ENCODE assay signal across 6 cellular contexts in genomic region chr17:81831957-81832607, GRCh38. TPM values are rescaled to one million over a fixed set of nuclear protein-coding genes. Genes with fewer than 3 reads are reported as not detected.
DNase-seq lines count a peak whose midpoint lies in the region; ATAC-seq, FAIRE-seq and TF ChIP-seq lines count a peak whose summit lies in the region.

No MANE protein-coding gene starts in this region.

- intact Hi-C loops in activated CD4-positive, alpha-beta T cell treated with anti-CD3 and anti-CD28 coated beads, Interleukin-2, amount 10 ng/mL, durations not matched to agents 24 days and 14 days (cut with micrococcal nuclease) = loop anchor here (1.0 to 2.0 kb wide), 2 partner anchors 29 to 95 kb away; partner anchors contain the start of gene MAFG
- intact Hi-C loops in Right ventricle myocardium superior (cut with DNase I) = no loop called here

- no peak for TF ChIP-seq POLR2A in A549 (IDR thresholded peaks at IDR 0.05; ENCODE audit: low read length)

- peak overlapping the region; percentile 99 for H3K4me2 ChIP-seq in A549

- DNase-seq in A549 (ENCODE audit: low read depth in 1 of 2, low spot score in 1 of 2) = no peak
- DNase-seq in activated CD4-positive, alpha-beta T cell treated with anti-CD3 and anti-CD28 coated beads, Interleukin-2, amount 10 ng/mL, durations not matched to agents 24 days and 14 days = peak; percentile 82
- no peak for DNase-seq in Right ventricle myocardium superior
- DNase-seq in stimulated activated CD8-positive, alpha-beta memory T cell treated with anti-CD3 and anti-CD28 coated beads, Interleukin-15, amount 100 ng/mL, for 4 hours (ENCODE audit: low read depth in 2 of 2) = peak; percentile 30 to 31
- no peak for DNase-seq in cortex of kidney (lab: John Stamatoyannopoulos, UW)

- peak overlapping the region; percentile 93 to 99 for H3K27ac ChIP-seq in A549

- H3K36me3 Mint-ChIP-seq in activated CD4-positive, alpha-beta T cell treated with anti-CD3 and anti-CD28 coated beads, Interleukin-2, amount 10 ng/mL, durations not matched to agents 24 days and 14 days (ENCODE audit: low read depth) = peaks cover 4% of the 10 kb centered on the region

- CTCF ChIA-PET in A549 (lab: Yijun Ruan, JAX) = interaction anchor here (0.6 to 1.4 kb wide), 3 partner anchors 28 to 113 kb away, joined by 3 to 4 read pairs (median 3); no protein-coding TSS in a partner anchor

- peaks cover 21% of the 10 kb centered on the region; the same call in 2 of the 3 replicates for H3K4me1 ChIP-seq in A549

- no peak for TF ChIP-seq RAD21 in A549 (conservative IDR thresholded peaks at IDR 0.05 in 1 of 2, IDR thresholded peaks at IDR 0.05 in 1 of 2)

- TF ChIP-seq EP300 in A549 (IDR thresholded peaks at IDR 0.05) = no peak

- ATAC-seq in A549 = peak; percentile 4 to 14; a peak in 4 of 6 replicates
- peak; percentile 4 for ATAC-seq in HG03135 (IDR thresholded peaks at IDR 0.05; ENCODE audit: unreplicated experiment)
- ATAC-seq in Right ventricle myocardium superior (ENCODE audit: poor library complexity) = peak; percentile 20

- no peak for FAIRE-seq in A549 (lab: Jason Lieb, UNC)

- H3K9me3 ChIP-seq in A549 = no peaks in the 10 kb centered on the region

- no peak for TF ChIP-seq CTCF in A549 (IDR thresholded peaks at IDR 0.05)

- POLR2A ChIA-PET in A549 (lab: Yijun Ruan, JAX) = interaction anchor here (0.6 to 1.4 kb wide), 2 partner anchors 10 to 108 kb away, joined by 5 to 12 read pairs; no protein-coding TSS in a partner anchor

- H3K4me3 ChIP-seq in A549 = peak overlapping the region; percentile 94

- H3K27ac Mint-ChIP-seq in activated CD4-positive, alpha-beta T cell treated with anti-CD3 and anti-CD28 coated beads, Interleukin-2, amount 10 ng/mL, durations not matched to agents 24 days and 14 days = peak overlapping the region; percentile 94

- 76% methylated on average over 18 of the region's 18 CpGs for WGBS in A549 (ENCODE audit: missing lambda C conversion rate)

- H3K9me3 Mint-ChIP-seq in activated CD4-positive, alpha-beta T cell treated with anti-CD3 and anti-CD28 coated beads, Interleukin-2, amount 10 ng/mL, durations not matched to agents 24 days and 14 days = no peaks in the 10 kb centered on the region

- no peaks in the 10 kb centered on the region for H3K27me3 Mint-ChIP-seq in activated CD4-positive, alpha-beta T cell treated with anti-CD3 and anti-CD28 coated beads, Interleukin-2, amount 10 ng/mL, durations not matched to agents 24 days and 14 days

- peak overlapping the region; percentile 93 for H3K4me3 Mint-ChIP-seq in activated CD4-positive, alpha-beta T cell treated with anti-CD3 and anti-CD28 coated beads, Interleukin-2, amount 10 ng/mL, durations not matched to agents 24 days and 14 days

- H3K4me1 Mint-ChIP-seq in activated CD4-positive, alpha-beta T cell treated with anti-CD3 and anti-CD28 coated beads, Interleukin-2, amount 10 ng/mL, durations not matched to agents 24 days and 14 days = peaks cover 19% of the 10 kb centered on the region

TF ChIP-seq in A549, 52 proteins besides CTCF, POLR2A, EP300 and RAD21 (continues in another document):
- TF ChIP-seq GATA3 (IDR thresholded peaks at IDR 0.05; ENCODE audit: borderline replicate concordance) (no peak), JUN (IDR thresholded peaks at IDR 0.05) (no peak), SMC3 (IDR thresholded peaks at IDR 0.05) (no peak), SREBF2 (IDR thresholded peaks at IDR 0.05) (no peak), MYC (IDR thresholded peaks at IDR 0.05; ENCODE audit: borderline replicate concordance, low read length) (no peak), HEYL (CRISPR knock-in tag; IDR thresholded peaks at IDR 0.05) (no peak), HOXA7 (CRISPR knock-in tag; IDR thresholded peaks at IDR 0.05) (no peak), BHLHE40 (IDR thresholded peaks at IDR 0.05; ENCODE audit: low read depth, low read length) (no peak), TP53 (CRISPR knock-in tag; IDR thresholded peaks at IDR 0.05) (no peak), ZC3H11A (IDR thresholded peaks at IDR 0.05) (no peak)
- TF ChIP-seq, protein P1, sequence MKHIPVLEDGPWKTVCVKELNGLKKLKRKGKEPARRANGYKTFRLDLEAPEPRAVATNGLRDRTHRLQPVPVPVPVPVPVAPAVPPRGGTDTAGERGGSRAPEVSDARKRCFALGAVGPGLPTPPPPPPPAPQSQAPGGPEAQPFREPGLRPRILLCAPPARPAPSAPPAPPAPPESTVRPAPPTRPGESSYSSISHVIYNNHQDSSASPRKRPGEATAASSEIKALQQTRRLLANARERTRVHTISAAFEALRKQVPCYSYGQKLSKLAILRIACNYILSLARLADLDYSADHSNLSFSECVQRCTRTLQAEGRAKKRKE (CRISPR knock-in tag; IDR thresholded peaks at IDR 0.05; ENCODE audit: low read depth) = no peak
- TF ChIP-seq, protein P2, sequence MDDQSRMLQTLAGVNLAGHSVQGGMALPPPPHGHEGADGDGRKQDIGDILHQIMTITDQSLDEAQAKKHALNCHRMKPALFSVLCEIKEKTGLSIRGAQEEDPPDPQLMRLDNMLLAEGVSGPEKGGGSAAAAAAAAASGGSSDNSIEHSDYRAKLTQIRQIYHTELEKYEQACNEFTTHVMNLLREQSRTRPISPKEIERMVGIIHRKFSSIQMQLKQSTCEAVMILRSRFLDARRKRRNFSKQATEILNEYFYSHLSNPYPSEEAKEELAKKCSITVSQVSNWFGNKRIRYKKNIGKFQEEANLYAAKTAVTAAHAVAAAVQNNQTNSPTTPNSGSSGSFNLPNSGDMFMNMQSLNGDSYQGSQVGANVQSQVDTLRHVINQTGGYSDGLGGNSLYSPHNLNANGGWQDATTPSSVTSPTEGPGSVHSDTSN (IDR thresholded peaks at IDR 0.05) = no peak
- TF ChIP-seq, protein P3, sequence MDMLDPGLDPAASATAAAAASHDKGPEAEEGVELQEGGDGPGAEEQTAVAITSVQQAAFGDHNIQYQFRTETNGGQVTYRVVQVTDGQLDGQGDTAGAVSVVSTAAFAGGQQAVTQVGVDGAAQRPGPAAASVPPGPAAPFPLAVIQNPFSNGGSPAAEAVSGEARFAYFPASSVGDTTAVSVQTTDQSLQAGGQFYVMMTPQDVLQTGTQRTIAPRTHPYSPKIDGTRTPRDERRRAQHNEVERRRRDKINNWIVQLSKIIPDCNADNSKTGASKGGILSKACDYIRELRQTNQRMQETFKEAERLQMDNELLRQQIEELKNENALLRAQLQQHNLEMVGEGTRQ (IDR thresholded peaks at IDR 0.05) = no peak

RNA-seq across cellular contexts. Expression of gene MCRIP1, which starts 1.0 kb away (rescaled TPM):
- polyA plus RNA-seq in A549 (2011; rRNA removed) (30.9 and 32.0 TPM in 2 replicates), A549 (2017; fragmentation: RNase III; extraction: RNeasy Plus Mini Kit Qiagen cat#74134 plus additional on column Dnase treatment) (43.9 to 51.0 TPM (median 45.1 TPM) in 3 replicates)
- polyA plus RNA-seq in A549 (2012; cell fraction: cytosol; rRNA removed) = 87.2 and 126 TPM in 2 replicates
- 108 and 113 TPM in 2 replicates for polyA plus RNA-seq in A549 (2012; cell fraction: nucleus; rRNA removed)
- 8.6 and 12.1 TPM in 2 replicates for polyA minus RNA-seq in A549 (2011; rRNA and poly(A)+ RNA removed)
- 46.7 and 51.9 TPM in 2 replicates for total RNA-seq in activated CD4-positive, alpha-beta T cell treated with anti-CD3 and anti-CD28 coated beads, Interleukin-2, amount 10 ng/mL, durations not matched to agents 24 days and 14 days
- total RNA-seq in Right ventricle myocardium superior = 104 TPM

RNA-seq across cellular contexts. Expression of gene PPP1R27, which starts 2.8 kb away (rescaled TPM):
- polyA plus RNA-seq in A549 (2011; rRNA removed) (not detected in 2 replicates), A549 (2017; fragmentation: RNase III; extraction: RNeasy Plus Mini Kit Qiagen cat#74134 plus additional on column Dnase treatment) (0.09 TPM in 1 of 3 replicates, not detected in the others)
- polyA plus RNA-seq in A549 (2012; cell fraction: cytosol; rRNA removed) = 0.30 and 0.39 TPM in 2 replicates
- 0.43 and 0.86 TPM in 2 replicates for polyA plus RNA-seq in A549 (2012; cell fraction: nucleus; rRNA removed)
- polyA minus RNA-seq in A549 (2011; rRNA and poly(A)+ RNA removed) = not detected in 2 replicates
- total RNA-seq in activated CD4-positive, alpha-beta T cell treated with anti-CD3 and anti-CD28 coated beads, Interleukin-2, amount 10 ng/mL, durations not matched to agents 24 days and 14 days = not detected in 2 replicates
- not detected for total RNA-seq in Right ventricle myocardium superior

RNA-seq across cellular contexts. Expression of gene GCGR, which starts 28.1 kb away (rescaled TPM):
- polyA plus RNA-seq in A549 (2011; rRNA removed) (0.05 and 0.19 TPM in 2 replicates), A549 (2017; fragmentation: RNase III; extraction: RNeasy Plus Mini Kit Qiagen cat#74134 plus additional on column Dnase treatment) (0.37 to 0.46 TPM (median 0.45 TPM) in 3 replicates)
- 0.33 and 0.53 TPM in 2 replicates for polyA plus RNA-seq in A549 (2012; cell fraction: cytosol; rRNA removed)
- polyA plus RNA-seq in A549 (2012; cell fraction: nucleus; rRNA removed) = 3.8 and 5.6 TPM in 2 replicates
- not detected in 2 replicates for polyA minus RNA-seq in A549 (2011; rRNA and poly(A)+ RNA removed)
- total RNA-seq in activated CD4-positive, alpha-beta T cell treated with anti-CD3 and anti-CD28 coated beads, Interleukin-2, amount 10 ng/mL, durations not matched to agents 24 days and 14 days = not detected in 2 replicates
- total RNA-seq in Right ventricle myocardium superior = not detected

RNA-seq across cellular contexts. Expression of gene P4HB, which starts 28.3 kb away (rescaled TPM):
- polyA plus RNA-seq in A549 (2011; rRNA removed) (102 and 285 TPM in 2 replicates), A549 (2017; fragmentation: RNase III; extraction: RNeasy Plus Mini Kit Qiagen cat#74134 plus additional on column Dnase treatment) (606 to 622 TPM (median 607 TPM) in 3 replicates)
- 93.4 and 125 TPM in 2 replicates for polyA plus RNA-seq in A549 (2012; cell fraction: cytosol; rRNA removed)
- polyA plus RNA-seq in A549 (2012; cell fraction: nucleus; rRNA removed) = 245 and 308 TPM in 2 replicates
- polyA minus RNA-seq in A549 (2011; rRNA and poly(A)+ RNA removed) = 213 and 224 TPM in 2 replicates
- 458 and 507 TPM in 2 replicates for total RNA-seq in activated CD4-positive, alpha-beta T cell treated with anti-CD3 and anti-CD28 coated beads, Interleukin-2, amount 10 ng/mL, durations not matched to agents 24 days and 14 days
- 309 TPM for total RNA-seq in Right ventricle myocardium superior

RNA-seq across cellular contexts. Expression of gene ARHGDIA, which starts 39.1 kb away (rescaled TPM):
- polyA plus RNA-seq in A549 (2011; rRNA removed) = 44.3 and 64.0 TPM in 2 replicates
- polyA plus RNA-seq in A549 (2012; cell fraction: cytosol; rRNA removed) = 289 and 364 TPM in 2 replicates
- 444 and 691 TPM in 2 replicates for polyA plus RNA-seq in A549 (2012; cell fraction: nucleus; rRNA removed)
- polyA plus RNA-seq in A549 (2017; fragmentation: RNase III; extraction: RNeasy Plus Mini Kit Qiagen cat#74134 plus additional on column Dnase treatment) = 497 to 567 TPM (median 503 TPM) in 3 replicates
- 45.3 and 70.2 TPM in 2 replicates for polyA minus RNA-seq in A549 (2011; rRNA and poly(A)+ RNA removed)
- total RNA-seq in activated CD4-positive, alpha-beta T cell treated with anti-CD3 and anti-CD28 coated beads, Interleukin-2, amount 10 ng/mL, durations not matched to agents 24 days and 14 days = 697 and 714 TPM in 2 replicates
- 113 TPM for total RNA-seq in Right ventricle myocardium superior

Comparison
In these comparisons a context has a peak if more than half of its experiments do, and no peak if none do; other contexts are left out.
1. DNase-seq: peak in activated CD4-positive, alpha-beta T cell treated with anti-CD3 and anti-CD28 coated beads, Interleukin-2, amount 10 ng/mL, durations not matched to agents 24 days and 14 days (single experiment) and stimulated activated CD8-positive, alpha-beta memory T cell treated with anti-CD3 and anti-CD28 coated beads, Interleukin-15, amount 100 ng/mL, for 4 hours (2 of 2); none in A549 (0 of 2), Right ventricle myocardium superior (single experiment) and cortex of kidney (single experiment).
2. Peak in every context shown above with its lines, with median percentiles within 50 percentile points of each other: ATAC-seq.